1 cellular context compared by ENCODE assay signal in genomic region chr4:73891739-73892405, GRCh38.
A peak's percentile ranks its signal among the peaks of the same experiment; 100 is the strongest.
TF ChIP-seq lines count a peak whose summit lies in the region.

No MANE protein-coding gene starts in this region.

TF ChIP-seq in A549, 52 proteins besides CTCF, POLR2A, EP300 and RAD21 (continued from another document):
- TF ChIP-seq GATA3 (IDR thresholded peaks at IDR 0.05; ENCODE audit: borderline replicate concordance) (peak; percentile 57), JUNB (IDR thresholded peaks at IDR 0.05) (peak; percentile 72), NR3C1 (IDR thresholded peaks at IDR 0.05) (no peak), EHF (CRISPR knock-in tag; IDR thresholded peaks at IDR 0.05) (no peak), FOSL2 (IDR thresholded peaks at IDR 0.05) (no peak), FOSL2 (CRISPR knock-in tag; IDR thresholded peaks at IDR 0.05) (peak; percentile 20; the same call in 1 of the 2 replicates), BCL3 (IDR thresholded peaks at IDR 0.05) (peak; percentile 68; the same call in 1 of the 3 replicates)
- TF ChIP-seq, protein P1, sequence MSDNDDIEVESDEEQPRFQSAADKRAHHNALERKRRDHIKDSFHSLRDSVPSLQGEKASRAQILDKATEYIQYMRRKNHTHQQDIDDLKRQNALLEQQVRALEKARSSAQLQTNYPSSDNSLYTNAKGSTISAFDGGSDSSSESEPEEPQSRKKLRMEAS (IDR thresholded peaks at IDR 0.05) = no peak
- TF ChIP-seq, protein P2, sequence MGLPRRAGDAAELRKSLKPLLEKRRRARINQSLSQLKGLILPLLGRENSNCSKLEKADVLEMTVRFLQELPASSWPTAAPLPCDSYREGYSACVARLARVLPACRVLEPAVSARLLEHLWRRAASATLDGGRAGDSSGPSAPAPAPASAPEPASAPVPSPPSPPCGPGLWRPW (IDR thresholded peaks at IDR 0.05) = peak; percentile 77; the same call in 1 of the 2 replicates
TF ChIP-seq in A549: peak in this region for 7.
